Comparison of ENCODE assay signal across 24 cellular contexts in genomic region chr5:113161806-113162205, GRCh38.
DNase-seq lines count a peak whose midpoint lies in the region; ATAC-seq and TF ChIP-seq lines count a peak whose summit lies in the region.
"Had no signal": no experiment of that assay in that cellular context is flagged by ENCODE, and none has a peak within 500 bp of the region (broad histone marks: within the 10 kb centered on the region; RNA-seq: fewer than 3 reads in every experiment).

No MANE protein-coding gene starts in this region.

- H3K36me3 ChIP-seq in heart right ventricle (no peaks in the 10 kb centered on the region), stomach (no peaks in the 10 kb centered on the region)
- H3K36me3 ChIP-seq: BLaER1, breast epithelium, SJCRH30 had no signal

- peak overlapping the region; percentile 71; the same call in 1 of the 2 replicates for H3K27ac Mint-ChIP-seq in WTC11
- H3K27ac Mint-ChIP-seq: activated naive CD8-positive, alpha-beta T cell treated with anti-CD3 and anti-CD28 coated beads, Interleukin-2, amount 50 U/mL, for 24 hours; activated T-helper 17 cell treated with anti-CD3 and anti-CD28 coated beads, Interleukin-2, amount 50 U/mL, for 72 hours; HFFc6; T-helper 2 cell treated with Interferon-gamma antibody and Interleukin-4, amounts not matched to agents 5 μg/mL and 100 μg/mL, for 36 hours had no signal

- TF ChIP-seq CTCF in WTC11 (IDR thresholded peaks at IDR 0.05) (no peak), heart right ventricle (IDR thresholded peaks at IDR 0.05) (no peak), stomach (IDR thresholded peaks at IDR 0.05) (no peak), GM20000 (IDR thresholded peaks at IDR 0.05; ENCODE audit: extremely low read depth, missing control alignments) (no peak)

- no peaks in the 10 kb centered on the region for H3K36me3 Mint-ChIP-seq in WTC11

- DNase-seq in NCI-H446 (lab: John Stamatoyannopoulos, UW) (peak; percentile 23 to 45), NCI-H446 treated with DMSO at 0.1 percent for 48 hours (lab: John Stamatoyannopoulos, UW) (no peak), WTC11 (ENCODE audit: low spot score) (no peak), heart right ventricle (peak in 1 of 2 donors; percentile 28), stomach (no peak), nucleus accumbens (lab: John Stamatoyannopoulos, UW) (no peak), GM20000 (ENCODE audit: low spot score) (no peak)
- no peak for DNase-seq in central memory CD4-positive, alpha-beta T cell
- DNase-seq: 8988T; activated CD4-positive, alpha-beta T cell treated with anti-CD3 and anti-CD28 coated beads for 1 hour; activated naive CD8-positive, alpha-beta T cell treated with anti-CD3 and anti-CD28 coated beads, Interleukin-2, amount 50 U/mL, for 24 hours; erythroblast; GDM1; HFFc6; NCI-H1105 treated with DMSO at 0.1 percent for 48 hours; posterior cingulate gyrus; stimulated activated CD4-positive, alpha-beta T cell treated with anti-CD3 and anti-CD28 coated beads, Interleukin-4, amount 100 ng/mL, for 4 hours had no signal

- no peak overlapping the region for H3K4me3 Mint-ChIP-seq in WTC11
- H3K4me3 Mint-ChIP-seq: activated naive CD8-positive, alpha-beta T cell treated with anti-CD3 and anti-CD28 coated beads, Interleukin-2, amount 50 U/mL, for 24 hours; activated T-helper 17 cell treated with anti-CD3 and anti-CD28 coated beads, Interleukin-2, amount 50 U/mL, for 72 hours; HFFc6; T-helper 2 cell treated with Interferon-gamma antibody and Interleukin-4, amounts not matched to agents 5 μg/mL and 100 μg/mL, for 36 hours had no signal

- H3K4me1 Mint-ChIP-seq in WTC11 = peaks cover 73% of the 10 kb centered on the region
- H3K4me1 Mint-ChIP-seq: activated T-helper 17 cell treated with anti-CD3 and anti-CD28 coated beads, Interleukin-2, amount 50 U/mL, for 72 hours had no signal

- POLR2A ChIA-PET in WTC11 (lab: Charles Lee) = no interaction called here

- no peak for TF ChIP-seq EP300 in stomach (IDR thresholded peaks at IDR 0.05)

- H3K9me3 ChIP-seq in heart right ventricle (no peaks in the 10 kb centered on the region), stomach (no peaks in the 10 kb centered on the region)
- H3K9me3 ChIP-seq: BLaER1, breast epithelium, SJCRH30 had no signal

- H3K27me3 ChIP-seq in heart right ventricle = no peaks in the 10 kb centered on the region
- no peaks in the 10 kb centered on the region for H3K27me3 ChIP-seq in stomach
- H3K27me3 ChIP-seq: BLaER1, breast epithelium, SJCRH30 had no signal

- CTCF ChIA-PET in WTC11 (lab: Charles Lee) = no interaction called here

- H3K9me3 Mint-ChIP-seq in WTC11 = no peaks in the 10 kb centered on the region
- H3K9me3 Mint-ChIP-seq: activated naive CD8-positive, alpha-beta T cell treated with anti-CD3 and anti-CD28 coated beads, Interleukin-2, amount 50 U/mL, for 24 hours; activated T-helper 17 cell treated with anti-CD3 and anti-CD28 coated beads, Interleukin-2, amount 50 U/mL, for 72 hours; HFFc6; T-helper 2 cell treated with Interferon-gamma antibody and Interleukin-4, amounts not matched to agents 5 μg/mL and 100 μg/mL, for 36 hours had no signal

- H3K27me3 Mint-ChIP-seq in WTC11 (ENCODE audit: low read depth) = no peaks in the 10 kb centered on the region
- H3K27me3 Mint-ChIP-seq: activated naive CD8-positive, alpha-beta T cell treated with anti-CD3 and anti-CD28 coated beads, Interleukin-2, amount 50 U/mL, for 24 hours; activated T-helper 17 cell treated with anti-CD3 and anti-CD28 coated beads, Interleukin-2, amount 50 U/mL, for 72 hours had no signal

- H3K4me3 ChIP-seq in heart right ventricle = no peak overlapping the region
- no peak overlapping the region for H3K4me3 ChIP-seq in stomach
- H3K4me3 ChIP-seq: BLaER1, breast epithelium, lung, SJCRH30, smooth muscle cell had no signal

- TF ChIP-seq POLR2A in stomach (IDR thresholded peaks at IDR 0.05) = no peak

- WGBS in heart right ventricle, 2 donors = 46 to 53% methylated on average over 6 of the region's 6 CpGs
- 67 to 78% (median 71%) methylated on average over 6 of the region's 6 CpGs for WGBS in stomach, 5 donors

- no peak for ATAC-seq in WTC11
- peak in 6 of 8 donors; percentile 34 to 89 (median 60) for ATAC-seq in heart right ventricle
- ATAC-seq: activated naive CD8-positive, alpha-beta T cell treated with anti-CD3 and anti-CD28 coated beads, Interleukin-2, amount 50 U/mL, for 24 hours; activated T-helper 17 cell treated with anti-CD3 and anti-CD28 coated beads, Interleukin-2, amount 50 U/mL, for 72 hours had no signal

- intact Hi-C loops in heart right ventricle (cut with DNase I) = no loop called here
- intact Hi-C loops in stomach (cut with DNase I; ENCODE audit: low total_unique reads) = no loop called here

- peak overlapping the region in 2 of 10 donors; percentile 16 to 20 for H3K27ac ChIP-seq in heart right ventricle
- peak overlapping the region in 3 of 5 donors; percentile 37 to 61 (median 59) for H3K27ac ChIP-seq in stomach
- H3K27ac ChIP-seq: BLaER1, breast epithelium, SJCRH30 had no signal

- H3K4me1 ChIP-seq in heart right ventricle (peaks cover 12 to 80% (median 58%) of the 10 kb centered on the region in 9 donors), stomach (peaks cover 0 to 45% (median 14%) of the 10 kb centered on the region in 4 donors)
- H3K4me1 ChIP-seq: BLaER1 had no signal

TF ChIP-seq in WTC11, 78 proteins besides CTCF, POLR2A, EP300 and RAD21:
- no peak for TF ChIP-seq AFF4 (CRISPR knock-in tag; IDR thresholded peaks at IDR 0.05; ENCODE audit: borderline replicate concordance)
- TF ChIP-seq ZNF263 (CRISPR knock-in tag; IDR thresholded peaks at IDR 0.05; ENCODE audit: low read depth) = no peak
- TF ChIP-seq ZNF138 (CRISPR knock-in tag; conservative IDR thresholded peaks at IDR 0.05) = no peak
- TF ChIP-seq E2F4 (CRISPR knock-in tag; IDR thresholded peaks at IDR 0.05; ENCODE audit: borderline replicate concordance, low read depth) = no peak
- TF ChIP-seq TEAD1 (CRISPR knock-in tag; IDR thresholded peaks at IDR 0.05) = no peak
- TF ChIP-seq IRF1 (CRISPR knock-in tag; IDR thresholded peaks at IDR 0.05) = no peak

Comparison
In these comparisons a context has a peak if more than half of its experiments do, and no peak if none do; other contexts are left out.
1. DNase-seq: peak in NCI-H446 (2 of 2); none in NCI-H446 treated with DMSO at 0.1 percent for 48 hours (single experiment), WTC11 (single experiment), stomach (single experiment), nucleus accumbens (0 of 56), central memory CD4-positive, alpha-beta T cell (single experiment) and GM20000 (single experiment).